Comparison of ENCODE assay signal across 1 cellular context in genomic region chr4:82797591-82798081, GRCh38.
TF ChIP-seq lines count a peak whose summit lies in the region.

No MANE protein-coding gene starts in this region.

TF ChIP-seq in WTC11, 78 proteins besides CTCF, POLR2A, EP300 and RAD21 (continued from another document):
- TF ChIP-seq ZNF281 (CRISPR knock-in tag; IDR thresholded peaks at IDR 0.05) (no peak), ZNF121 (CRISPR knock-in tag; IDR thresholded peaks at IDR 0.05) (no peak), ESRRA (CRISPR knock-in tag; IDR thresholded peaks at IDR 0.05; ENCODE audit: borderline replicate concordance) (no peak), ATF1 (CRISPR knock-in tag; IDR thresholded peaks at IDR 0.05) (no peak), FOXP4 (CRISPR knock-in tag; IDR thresholded peaks at IDR 0.05) (no peak), ATF6 (CRISPR knock-in tag; IDR thresholded peaks at IDR 0.05) (no peak), ZNF263 (CRISPR knock-in tag; IDR thresholded peaks at IDR 0.05; ENCODE audit: low read depth) (no peak), ATF3 (CRISPR knock-in tag; conservative IDR thresholded peaks at IDR 0.05) (no peak), TEAD1 (CRISPR knock-in tag; IDR thresholded peaks at IDR 0.05) (no peak), NR1H2 (CRISPR knock-in tag; IDR thresholded peaks at IDR 0.05) (no peak), NFYB (CRISPR knock-in tag; conservative IDR thresholded peaks at IDR 0.05; ENCODE audit: low read depth) (no peak)
- TF ChIP-seq, protein P1, sequence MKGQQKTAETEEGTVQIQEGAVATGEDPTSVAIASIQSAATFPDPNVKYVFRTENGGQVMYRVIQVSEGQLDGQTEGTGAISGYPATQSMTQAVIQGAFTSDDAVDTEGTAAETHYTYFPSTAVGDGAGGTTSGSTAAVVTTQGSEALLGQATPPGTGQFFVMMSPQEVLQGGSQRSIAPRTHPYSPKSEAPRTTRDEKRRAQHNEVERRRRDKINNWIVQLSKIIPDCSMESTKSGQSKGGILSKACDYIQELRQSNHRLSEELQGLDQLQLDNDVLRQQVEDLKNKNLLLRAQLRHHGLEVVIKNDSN (CRISPR knock-in tag; IDR thresholded peaks at IDR 0.05) = no peak
- TF ChIP-seq, protein P2, sequence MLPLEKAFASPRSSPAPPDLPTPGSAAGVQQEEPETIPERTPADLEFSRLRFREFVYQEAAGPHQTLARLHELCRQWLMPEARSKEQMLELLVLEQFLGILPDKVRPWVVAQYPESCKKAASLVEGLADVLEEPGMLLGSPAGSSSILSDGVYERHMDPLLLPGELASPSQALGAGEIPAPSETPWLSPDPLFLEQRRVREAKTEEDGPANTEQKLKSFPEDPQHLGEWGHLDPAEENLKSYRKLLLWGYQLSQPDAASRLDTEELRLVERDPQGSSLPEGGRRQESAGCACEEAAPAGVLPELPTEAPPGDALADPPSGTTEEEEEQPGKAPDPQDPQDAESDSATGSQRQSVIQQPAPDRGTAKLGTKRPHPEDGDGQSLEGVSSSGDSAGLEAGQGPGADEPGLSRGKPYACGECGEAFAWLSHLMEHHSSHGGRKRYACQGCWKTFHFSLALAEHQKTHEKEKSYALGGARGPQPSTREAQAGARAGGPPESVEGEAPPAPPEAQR (CRISPR knock-in tag; IDR thresholded peaks at IDR 0.05) = no peak
- TF ChIP-seq, protein P3, sequence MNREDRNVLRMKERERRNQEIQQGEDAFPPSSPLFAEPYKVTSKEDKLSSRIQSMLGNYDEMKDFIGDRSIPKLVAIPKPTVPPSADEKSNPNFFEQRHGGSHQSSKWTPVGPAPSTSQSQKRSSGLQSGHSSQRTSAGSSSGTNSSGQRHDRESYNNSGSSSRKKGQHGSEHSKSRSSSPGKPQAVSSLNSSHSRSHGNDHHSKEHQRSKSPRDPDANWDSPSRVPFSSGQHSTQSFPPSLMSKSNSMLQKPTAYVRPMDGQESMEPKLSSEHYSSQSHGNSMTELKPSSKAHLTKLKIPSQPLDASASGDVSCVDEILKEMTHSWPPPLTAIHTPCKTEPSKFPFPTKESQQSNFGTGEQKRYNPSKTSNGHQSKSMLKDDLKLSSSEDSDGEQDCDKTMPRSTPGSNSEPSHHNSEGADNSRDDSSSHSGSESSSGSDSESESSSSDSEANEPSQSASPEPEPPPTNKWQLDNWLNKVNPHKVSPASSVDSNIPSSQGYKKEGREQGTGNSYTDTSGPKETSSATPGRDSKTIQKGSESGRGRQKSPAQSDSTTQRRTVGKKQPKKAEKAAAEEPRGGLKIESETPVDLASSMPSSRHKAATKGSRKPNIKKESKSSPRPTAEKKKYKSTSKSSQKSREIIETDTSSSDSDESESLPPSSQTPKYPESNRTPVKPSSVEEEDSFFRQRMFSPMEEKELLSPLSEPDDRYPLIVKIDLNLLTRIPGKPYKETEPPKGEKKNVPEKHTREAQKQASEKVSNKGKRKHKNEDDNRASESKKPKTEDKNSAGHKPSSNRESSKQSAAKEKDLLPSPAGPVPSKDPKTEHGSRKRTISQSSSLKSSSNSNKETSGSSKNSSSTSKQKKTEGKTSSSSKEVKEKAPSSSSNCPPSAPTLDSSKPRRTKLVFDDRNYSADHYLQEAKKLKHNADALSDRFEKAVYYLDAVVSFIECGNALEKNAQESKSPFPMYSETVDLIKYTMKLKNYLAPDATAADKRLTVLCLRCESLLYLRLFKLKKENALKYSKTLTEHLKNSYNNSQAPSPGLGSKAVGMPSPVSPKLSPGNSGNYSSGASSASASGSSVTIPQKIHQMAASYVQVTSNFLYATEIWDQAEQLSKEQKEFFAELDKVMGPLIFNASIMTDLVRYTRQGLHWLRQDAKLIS (CRISPR knock-in tag; IDR thresholded peaks at IDR 0.05; ENCODE audit: borderline replicate concordance) = no peak
